ENCODE assay signal across 2 cellular contexts in genomic region chr10:60042959-60043358, GRCh38.
TF ChIP-seq lines count a peak whose summit lies in the region.

No MANE protein-coding gene starts in this region.

TF ChIP-seq in IMR-90, 13 proteins besides CTCF, POLR2A, EP300 and RAD21:
- TF ChIP-seq MAZ (IDR thresholded peaks at IDR 0.05; ENCODE audit: borderline replicate concordance, low read depth, low read length), result no peak
- no peak for TF ChIP-seq CHD1 (IDR thresholded peaks at IDR 0.05; ENCODE audit: low read depth, low read length)
- no peak for TF ChIP-seq CEBPB (IDR thresholded peaks at IDR 0.05; ENCODE audit: low read depth, low read length)
- no peak for TF ChIP-seq USF2 (IDR thresholded peaks at IDR 0.05; ENCODE audit: low read depth, low read length)
- no peak for TF ChIP-seq NFE2L2 (IDR thresholded peaks at IDR 0.05; ENCODE audit: low read depth, low read length)
- TF ChIP-seq SMC3 (IDR thresholded peaks at IDR 0.05; ENCODE audit: low read depth, low read length), result no peak
- TF ChIP-seq BHLHE40 (IDR thresholded peaks at IDR 0.05; ENCODE audit: low read depth, low read length), result no peak
- no peak for TF ChIP-seq RFX5 (IDR thresholded peaks at IDR 0.05; ENCODE audit: low read depth, low read length)
- no peak for TF ChIP-seq FOS (IDR thresholded peaks at IDR 0.05; ENCODE audit: low read depth, low read length)
- TF ChIP-seq MAFK (IDR thresholded peaks at IDR 0.05; ENCODE audit: low read depth, low read length), result no peak
- no peak for TF ChIP-seq RCOR1 (IDR thresholded peaks at IDR 0.05; ENCODE audit: insufficient replicate concordance, low read length)
- no peak for TF ChIP-seq MXI1 (IDR thresholded peaks at IDR 0.05; ENCODE audit: borderline replicate concordance, low read depth, low read length)
- no peak for TF ChIP-seq ELK1 (IDR thresholded peaks at IDR 0.05; ENCODE audit: borderline replicate concordance, low read depth, low read length)

TF ChIP-seq in GM12878, 131 proteins besides CTCF, POLR2A, EP300 and RAD21:
- TF ChIP-seq E2F8 (IDR thresholded peaks at IDR 0.05; ENCODE audit: low read depth, partially characterized antibody) (no peak), ELK1 (IDR thresholded peaks at IDR 0.05; ENCODE audit: low read depth, low read length) (no peak), CEBPB (IDR thresholded peaks at IDR 0.05; ENCODE audit: borderline replicate concordance in 1 of 2, low read depth in 2 of 2, low read length in 2 of 2) (no peak), POU2F2 (IDR thresholded peaks at IDR 0.05; ENCODE audit: borderline replicate concordance, low read depth, low read length) (0 out of 3 replicates have a peak, but pooled peaks have one; percentile 18), HDAC2 (IDR thresholded peaks at IDR 0.05) (no peak), SPI1 (IDR thresholded peaks at IDR 0.05; ENCODE audit: borderline replicate concordance, insufficient read depth, low read depth, low read length) (peak; percentile 17; the same call in 1 of the 2 replicates)
TF ChIP-seq in GM12878: peak in this region for 2.
